In genomic region chr3:125300416-125300815, GRCh38 we compare ENCODE assay signal across 22 cellular contexts.
DNase-seq lines count a peak whose midpoint lies in the region; ATAC-seq and TF ChIP-seq lines count a peak whose summit lies in the region.
"Had no signal": no experiment of that assay in that cellular context is flagged by ENCODE, and none has a peak within 500 bp of the region (broad histone marks: within the 10 kb centered on the region; RNA-seq: fewer than 3 reads in every experiment).

No MANE protein-coding gene starts in this region.

- no peak overlapping the region for H3K4me3 ChIP-seq in AG10803 (ENCODE audit: low read length)
- no peak overlapping the region for H3K4me3 ChIP-seq in cardiac fibroblast (replicated peaks in 1 of 2; ENCODE audit: low read depth in 2 of 2, low read length in 2 of 2)
- H3K4me3 ChIP-seq: BLaER1 treated with 17β-estradiol and CSF1 and Interleukin-3, amounts not matched to agents 10 nM and 100 nM; coronary artery; lung; sigmoid colon; upper lobe of left lung had no signal

- no peak for TF ChIP-seq CTCF in AG10803 (conservative IDR thresholded peaks at IDR 0.05; ENCODE audit: low read length)
- no peak for TF ChIP-seq CTCF in cardiac fibroblast (IDR thresholded peaks at IDR 0.05; ENCODE audit: low read depth, low read length)

- ATAC-seq in HG03139 (IDR thresholded peaks at IDR 0.05; ENCODE audit: unreplicated experiment), result no peak
- ATAC-seq: HepG2; stimulated activated effector memory CD8-positive, alpha-beta T cell treated with anti-CD3 and anti-CD28 coated beads, Interleukin-12 subunit alpha, Interleukin-12 subunit beta, amount 100 ng/mL, for 72 hours had no signal

- DNase-seq in AG10803 (ENCODE audit: low read depth) (peak; percentile 87), M059J (ENCODE audit: low read depth) (peak; percentile 42), cardiac fibroblast (ENCODE audit: low read depth in 2 of 2) (peak; percentile 32 to 85), kidney tubule cell (ENCODE audit: low spot score) (peak; percentile 45), retina (no peak), NCI-H187 treated with DMSO at 0.1 percent for 48 hours (lab: John Stamatoyannopoulos, UW) (no peak)
- no peak for DNase-seq in activated CD4-positive, alpha-beta T cell treated with anti-CD3 and anti-CD28 coated beads, Interleukin-2, amount 50 U/mL, for 48 hours
- DNase-seq: activated CD4-positive, alpha-beta T cell treated with anti-CD3 and anti-CD28 coated beads, Interleukin-2, amount 10 ng/mL, durations not matched to agents 7 days and 5 days; activated T-cell treated with anti-CD3 and anti-CD28 coated beads, Interleukin-2, amount 50 U/mL, for 48 hours; DMS53; GOT3; NCI-H1092; NCI-H2171; SHP77; sigmoid colon; upper lobe of left lung had no signal

Comparison
In these comparisons a context has a peak if more than half of its experiments do, and no peak if none do; other contexts are left out.
1. DNase-seq: peak in AG10803 (single experiment), M059J (single experiment), cardiac fibroblast (2 of 2) and kidney tubule cell (single experiment); none in activated CD4-positive, alpha-beta T cell treated with anti-CD3 and anti-CD28 coated beads, Interleukin-2, amount 50 U/mL, for 48 hours (0 of 2), retina (single experiment) and NCI-H187 treated with DMSO at 0.1 percent for 48 hours (single experiment).